Comparison of ENCODE assay signal across 11 cellular contexts in genomic region chr4:124480061-124480460, GRCh38.
"Had no signal": no experiment of that assay in that cellular context is flagged by ENCODE, and none has a peak within 500 bp of the region (broad histone marks: within the 10 kb centered on the region; RNA-seq: fewer than 3 reads in every experiment).

No MANE protein-coding gene starts in this region.

- FAIRE-seq: H1, H54 had no signal

- H3K9ac ChIP-seq: GM23248 had no signal

- H3K4me3 Mint-ChIP-seq: GM23338, H9, HFFc6 had no signal

- H3K9me3 Mint-ChIP-seq: HFFc6 had no signal

- H2AFZ ChIP-seq: GM23248, GM23338 had no signal

- H3K9me3 ChIP-seq: HAP-1 had no signal

- H3K4me3 ChIP-seq: GM23248, GM23338, HAP-1 had no signal

- DNase-seq: GM23248, GOT3, H7, H9, HCEC 1CT, HFFc6 had no signal

- ATAC-seq: GM23338, HCT116 had no signal

- H3K27ac Mint-ChIP-seq: GM23338, H9, HFFc6 had no signal

- H3K4me2 ChIP-seq: GM23338 had no signal

- H3K27ac ChIP-seq: GM23248 had no signal

- H3K36me3 ChIP-seq: HAP-1 had no signal
